In genomic region chr1:35927472-35927871, GRCh38 we compare ENCODE assay signal across 1 cellular context.
TF ChIP-seq lines count a peak whose summit lies in the region.

No MANE protein-coding gene starts in this region.

TF ChIP-seq in K562, 482 proteins besides CTCF, POLR2A, EP300 and RAD21:
- TF ChIP-seq FOXJ3 (CRISPR knock-in tag; IDR thresholded peaks at IDR 0.05) (no peak), ZNF197 (CRISPR knock-in tag; IDR thresholded peaks at IDR 0.05; ENCODE audit: low read depth) (no peak), POLR2AphosphoS5 (IDR thresholded peaks at IDR 0.05; ENCODE audit: control insufficient read depth, insufficient read depth, low read depth, low read length) (0 out of 2 replicates have a peak, but pooled peaks have one; percentile 9), MCM7 (IDR thresholded peaks at IDR 0.05) (no peak), PCBP2 (IDR thresholded peaks at IDR 0.05; ENCODE audit: low read depth, low read length, poor library complexity, severe bottlenecking) (no peak), MEIS2 (IDR thresholded peaks at IDR 0.05; ENCODE audit: partially characterized antibody) (peak; percentile 58), HMBOX1 (IDR thresholded peaks at IDR 0.05) (peak; percentile 73; the same call in 1 of the 2 replicates), NCOR1 (IDR thresholded peaks at IDR 0.05) (no peak), SREBF2 (CRISPR knock-in tag; IDR thresholded peaks at IDR 0.05) (no peak), TAF15 (IDR thresholded peaks at IDR 0.05; ENCODE audit: low read depth, low read length) (no peak), KAT8 (IDR thresholded peaks at IDR 0.05; ENCODE audit: low read depth) (no peak)
- TF ChIP-seq, protein P1, sequence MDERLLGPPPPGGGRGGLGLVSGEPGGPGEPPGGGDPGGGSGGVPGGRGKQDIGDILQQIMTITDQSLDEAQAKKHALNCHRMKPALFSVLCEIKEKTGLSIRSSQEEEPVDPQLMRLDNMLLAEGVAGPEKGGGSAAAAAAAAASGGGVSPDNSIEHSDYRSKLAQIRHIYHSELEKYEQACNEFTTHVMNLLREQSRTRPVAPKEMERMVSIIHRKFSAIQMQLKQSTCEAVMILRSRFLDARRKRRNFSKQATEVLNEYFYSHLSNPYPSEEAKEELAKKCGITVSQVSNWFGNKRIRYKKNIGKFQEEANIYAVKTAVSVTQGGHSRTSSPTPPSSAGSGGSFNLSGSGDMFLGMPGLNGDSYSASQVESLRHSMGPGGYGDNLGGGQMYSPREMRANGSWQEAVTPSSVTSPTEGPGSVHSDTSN (CRISPR knock-in tag; IDR thresholded peaks at IDR 0.05; ENCODE audit: low read depth) = no peak
- TF ChIP-seq, protein P1 (tag; conservative IDR thresholded peaks at IDR 0.05; ENCODE audit: low read depth) = peak; percentile 83
- TF ChIP-seq, protein P2, sequence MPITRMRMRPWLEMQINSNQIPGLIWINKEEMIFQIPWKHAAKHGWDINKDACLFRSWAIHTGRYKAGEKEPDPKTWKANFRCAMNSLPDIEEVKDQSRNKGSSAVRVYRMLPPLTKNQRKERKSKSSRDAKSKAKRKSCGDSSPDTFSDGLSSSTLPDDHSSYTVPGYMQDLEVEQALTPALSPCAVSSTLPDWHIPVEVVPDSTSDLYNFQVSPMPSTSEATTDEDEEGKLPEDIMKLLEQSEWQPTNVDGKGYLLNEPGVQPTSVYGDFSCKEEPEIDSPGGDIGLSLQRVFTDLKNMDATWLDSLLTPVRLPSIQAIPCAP (CRISPR knock-in tag; IDR thresholded peaks at IDR 0.05; ENCODE audit: borderline replicate concordance) = no peak
TF ChIP-seq in K562: peak in this region for 4.
